Comparison of ENCODE assay signal across 8 cellular contexts in genomic region chr19:44747739-44748425, GRCh38. TPM values are rescaled to one million over a fixed set of nuclear protein-coding genes. Genes with fewer than 3 reads are reported as not detected.
A peak's percentile ranks its signal among the peaks of the same experiment; 100 is the strongest.
DNase-seq lines count a peak whose midpoint lies in the region; ATAC-seq and TF ChIP-seq lines count a peak whose summit lies in the region.

No MANE protein-coding gene starts in this region.

- peak; percentile 59 for DNase-seq in GM06990 (ENCODE audit: extremely low read depth, insufficient read length)
- peak; percentile 66 for DNase-seq in Panc1 (ENCODE audit: low read depth, low spot score)
- peak; percentile 47 for DNase-seq in amniotic stem cell (lab: John Stamatoyannopoulos, UW)
- peak; percentile 72 for DNase-seq in hepatocyte (ENCODE audit: low spot score)
- DNase-seq in renal cortical epithelial cell (ENCODE audit: low read depth): peak; percentile 68
- no peak for DNase-seq in iPS-NIHi11 (ENCODE audit: low spot score)

- no peak for TF ChIP-seq CTCF in GM06990 (IDR thresholded peaks at IDR 0.05; ENCODE audit: insufficient read depth, low read length, poor library complexity, severe bottlenecking)
- TF ChIP-seq CTCF in Panc1 (IDR thresholded peaks at IDR 0.05): no peak
- TF ChIP-seq CTCF in hepatocyte (IDR thresholded peaks at IDR 0.05; ENCODE audit: poor library complexity): no peak

- H3K27me3 ChIP-seq in GM06990 (replicated peaks; ENCODE audit: control insufficient read depth, insufficient read depth, low read length): no peaks in the 10 kb centered on the region
- no peaks in the 10 kb centered on the region for H3K27me3 ChIP-seq in Panc1 (ENCODE audit: control insufficient read depth, insufficient read depth, low read length)
- H3K27me3 ChIP-seq in hepatocyte: no peaks in the 10 kb centered on the region

- WGBS in hepatocyte (ENCODE audit: low lambda C conversion rate, missing lambda C conversion rate): 2% methylated on average over 24 of the region's 26 CpGs

- H3K79me2 ChIP-seq in hepatocyte: peaks cover 29% of the 10 kb centered on the region

- peak overlapping the region; percentile 53 for H2AFZ ChIP-seq in hepatocyte

- intact Hi-C loops in Panc1 (cut with micrococcal nuclease; ENCODE audit: unreplicated experiment): no loop called here

- H3K9me2 ChIP-seq in hepatocyte (replicated peaks; ENCODE audit: insufficient read depth): no peaks in the 10 kb centered on the region

- H3K27ac ChIP-seq in Panc1 (ENCODE audit: low read length) (peak overlapping the region; percentile 83), hepatocyte (peak overlapping the region; percentile 100)

- CTCF ChIA-PET in Panc1 (lab: Charles Lee): interaction anchor here (0.7 kb wide), 1 partner anchor 27 kb away, joined by 3 read pairs; no protein-coding TSS in a partner anchor

- peak; percentile 15 for ATAC-seq in HG03135 (IDR thresholded peaks at IDR 0.05; ENCODE audit: unreplicated experiment)
- ATAC-seq in Panc1: peak; percentile 33
- no peak for ATAC-seq in HG02970 (IDR thresholded peaks at IDR 0.05; ENCODE audit: low FRiP score, unreplicated experiment)

- BruUV-seq in Panc1 (replicated peaks; lab: Mats Ljungman, UMichigan): no TSS peak

- H3K4me2 ChIP-seq in hepatocyte: peak overlapping the region; percentile 99

- H3K4me1 ChIP-seq in Panc1 (ENCODE audit: control insufficient read depth, insufficient read depth, low read length) (peaks cover 37% of the 10 kb centered on the region), hepatocyte (ENCODE audit: insufficient read depth) (peaks cover 32% of the 10 kb centered on the region)

- H4K20me1 ChIP-seq in hepatocyte (ENCODE audit: insufficient read depth, poor library complexity, severe bottlenecking): no peaks in the 10 kb centered on the region

- in situ Hi-C loops in Panc1 (cut with HindIII; ENCODE audit: low pct_unique_long_range_greater_than_20kb, low sequenced_read_pairs): no loop called here

- H3K36me3 ChIP-seq in GM06990 (ENCODE audit: control insufficient read depth, insufficient read depth, low read length) (peaks cover 4% of the 10 kb centered on the region), Panc1 (ENCODE audit: control insufficient read depth, insufficient read depth, low read length) (no peaks in the 10 kb centered on the region; the same call in 1 of the 2 replicates), hepatocyte (replicated peaks; ENCODE audit: insufficient read depth, low read depth) (no peaks in the 10 kb centered on the region)

- POLR2A ChIA-PET in Panc1 (lab: Charles Lee): no interaction called here

- no peaks in the 10 kb centered on the region for H3K9me3 ChIP-seq in Panc1 (ENCODE audit: control insufficient read depth, insufficient read depth, low read depth, low read length)
- H3K9me3 ChIP-seq in hepatocyte (ENCODE audit: low read depth): no peaks in the 10 kb centered on the region

- H3K4me3 ChIP-seq in GM06990 (replicated peaks; ENCODE audit: low read depth, low read length) (peak overlapping the region; percentile 81), Panc1 (ENCODE audit: low read depth in 2 of 2, low read length in 2 of 2) (peak overlapping the region; percentile 61 to 68), hepatocyte (peak overlapping the region; percentile 70)

RNA-seq across cellular contexts. Expression of gene BCL3, which starts 0.6 kb away (rescaled TPM):
- total RNA-seq in Panc1 (2021; ENCODE audit: unreplicated experiment): 48.5 TPM
- 80.9 TPM for polyA plus RNA-seq in Panc1 (2012; ENCODE audit: insufficient read length)
- total RNA-seq in hepatocyte: 4.3 and 6.3 TPM in 2 replicates
- 45.7 and 51.4 TPM in 2 replicates for polyA plus RNA-seq in hepatocyte
- 2.3 and 10.8 TPM in 2 replicates for total RNA-seq in renal cortical epithelial cell

RNA-seq across cellular contexts. Expression of gene CBLC, which starts 29.8 kb away (rescaled TPM):
- 0.80 TPM for total RNA-seq in Panc1 (2021; ENCODE audit: unreplicated experiment)
- polyA plus RNA-seq in Panc1 (2012; ENCODE audit: insufficient read length): 2.3 TPM
- total RNA-seq in hepatocyte: 26.2 and 28.3 TPM in 2 replicates
- 38.1 and 39.7 TPM in 2 replicates for polyA plus RNA-seq in hepatocyte
- 2.4 and 23.1 TPM in 2 replicates for total RNA-seq in renal cortical epithelial cell

RNA-seq across cellular contexts. Expression of gene CEACAM16, which starts 48.9 kb away (rescaled TPM):
- total RNA-seq in Panc1 (2021; ENCODE audit: unreplicated experiment) (not detected), hepatocyte (0.73 TPM in 1 of 2 replicates, not detected in the other), renal cortical epithelial cell (not detected in 2 replicates)
- not detected for polyA plus RNA-seq in Panc1 (2012; ENCODE audit: insufficient read length)
- polyA plus RNA-seq in hepatocyte: not detected in 2 replicates
